ENCODE assay signal across 28 cellular contexts in genomic region chr2:237118731-237119130, GRCh38. TPM values are rescaled to one million over a fixed set of nuclear protein-coding genes. Genes with fewer than 3 reads are reported as not detected.
DNase-seq lines count a peak whose midpoint lies in the region; ATAC-seq and TF ChIP-seq lines count a peak whose summit lies in the region.
"Had no signal": no experiment of that assay in that cellular context is flagged by ENCODE, and none has a peak within 500 bp of the region (broad histone marks: within the 10 kb centered on the region; RNA-seq: fewer than 3 reads in every experiment).

No MANE protein-coding gene starts in this region.

- intact Hi-C loops in esophagus squamous epithelium (cut with DNase I) (no loop called here), gastrocnemius medialis (cut with DNase I; ENCODE audit: low total_unique reads) (no loop called here)

- 63 to 71% methylated on average over 3 to 5 of the region's 5 CpGs for WGBS in esophagus squamous epithelium, 2 donors

- H3K27ac ChIP-seq in esophagus squamous epithelium (peak overlapping the region in 3 of 4 donors; percentile 14 to 59 (median 34)), gastrocnemius medialis (peak overlapping the region; percentile 28 to 58 (median 38))
- H3K27ac ChIP-seq: adrenal gland, brain microvascular endothelial cell, hepatocyte, SJCRH30 had no signal

- H3K4me3 ChIP-seq in esophagus squamous epithelium (no peak overlapping the region), gastrocnemius medialis (no peak overlapping the region)
- H3K4me3 ChIP-seq: adrenal gland, hepatocyte, K562, MG63, SJCRH30, transverse colon had no signal

- no peaks in the 10 kb centered on the region for H3K4me1 Mint-ChIP-seq in T-helper 2 cell treated with Interferon-gamma antibody and Interleukin-4, amounts not matched to agents 5 μg/mL and 100 μg/mL, for 36 hours (ENCODE audit: low read depth)
- H3K4me1 Mint-ChIP-seq: H9, T-cell had no signal

- H3K36me3 Mint-ChIP-seq in T-helper 2 cell treated with Interferon-gamma antibody and Interleukin-4, amounts not matched to agents 5 μg/mL and 100 μg/mL, for 36 hours (ENCODE audit: low read depth), result no peaks in the 10 kb centered on the region
- H3K36me3 Mint-ChIP-seq: naive B cell, T-cell had no signal

- no peaks in the 10 kb centered on the region for H3K27me3 Mint-ChIP-seq in T-helper 2 cell treated with Interferon-gamma antibody and Interleukin-4, amounts not matched to agents 5 μg/mL and 100 μg/mL, for 36 hours (ENCODE audit: low read depth)
- H3K27me3 Mint-ChIP-seq: activated B cell treated with CpG ODN at 0.5 μM for 24 hours; naive B cell; stimulated activated naive CD8-positive, alpha-beta T cell treated with anti-CD3 and anti-CD28 coated beads, Interleukin-15, Interleukin-2, amounts not matched to agents 100 ng/mL and 50 ng/mL, for 24 hours; T-cell had no signal

- H3K27me3 ChIP-seq in esophagus squamous epithelium (no peaks in the 10 kb centered on the region), gastrocnemius medialis (no peaks in the 10 kb centered on the region)
- H3K27me3 ChIP-seq: adrenal gland, brain microvascular endothelial cell, hepatocyte, MG63, SJCRH30, transverse colon had no signal

- TF ChIP-seq POLR2A in esophagus squamous epithelium (IDR thresholded peaks at IDR 0.05) (no peak), gastrocnemius medialis (IDR thresholded peaks at IDR 0.05) (no peak)

- H3K4me3 Mint-ChIP-seq in T-helper 2 cell treated with Interferon-gamma antibody and Interleukin-4, amounts not matched to agents 5 μg/mL and 100 μg/mL, for 36 hours, result no peak overlapping the region
- H3K4me3 Mint-ChIP-seq: activated B cell treated with CpG ODN at 0.5 μM for 24 hours; activated T-cell treated with anti-CD3 and anti-CD28 coated beads, Interleukin-2, amount 50 U/mL, for 72 hours; H9; naive B cell; stimulated activated naive CD8-positive, alpha-beta T cell treated with anti-CD3 and anti-CD28 coated beads, Interleukin-15, Interleukin-2, amounts not matched to agents 100 ng/mL and 50 ng/mL, for 24 hours; T-cell had no signal

- ATAC-seq in gastrocnemius medialis (peak in 1 of 2 donors; percentile 32), GM21360 (IDR thresholded peaks at IDR 0.05; ENCODE audit: unreplicated experiment) (no peak)
- ATAC-seq: activated T-cell treated with anti-CD3 and anti-CD28 coated beads, Interleukin-2, amount 50 U/mL, for 72 hours; K562; Panc1; T-cell had no signal

- H3K9me3 ChIP-seq in esophagus squamous epithelium (no peaks in the 10 kb centered on the region), gastrocnemius medialis (no peaks in the 10 kb centered on the region)
- H3K9me3 ChIP-seq: adrenal gland, MG63, SJCRH30, transverse colon had no signal

- no peaks in the 10 kb centered on the region for H3K9me3 Mint-ChIP-seq in T-helper 2 cell treated with Interferon-gamma antibody and Interleukin-4, amounts not matched to agents 5 μg/mL and 100 μg/mL, for 36 hours
- H3K9me3 Mint-ChIP-seq: activated B cell treated with CpG ODN at 0.5 μM for 24 hours; activated T-cell treated with anti-CD3 and anti-CD28 coated beads, Interleukin-2, amount 50 U/mL, for 72 hours; naive B cell; stimulated activated naive CD8-positive, alpha-beta T cell treated with anti-CD3 and anti-CD28 coated beads, Interleukin-15, Interleukin-2, amounts not matched to agents 100 ng/mL and 50 ng/mL, for 24 hours; T-cell had no signal

- H3K4me1 ChIP-seq in esophagus squamous epithelium (peaks cover 0 to 15% (median 13%) of the 10 kb centered on the region in 3 donors), gastrocnemius medialis (peaks cover 11 to 13% of the 10 kb centered on the region in 2 donors)
- H3K4me1 ChIP-seq: adrenal gland, SJCRH30 had no signal

- in situ Hi-C loops in gastrocnemius medialis (cut with MboI; ENCODE audit: low sequenced_read_pairs in 4 of 4), result no loop called here

- H3K27ac Mint-ChIP-seq in T-helper 2 cell treated with Interferon-gamma antibody and Interleukin-4, amounts not matched to agents 5 μg/mL and 100 μg/mL, for 36 hours, result no peak overlapping the region
- H3K27ac Mint-ChIP-seq: activated B cell treated with CpG ODN at 0.5 μM for 24 hours; activated T-cell treated with anti-CD3 and anti-CD28 coated beads, Interleukin-2, amount 50 U/mL, for 72 hours; H9; naive B cell; progenitor cell of endocrine pancreas; stimulated activated naive CD8-positive, alpha-beta T cell treated with anti-CD3 and anti-CD28 coated beads, Interleukin-15, Interleukin-2, amounts not matched to agents 100 ng/mL and 50 ng/mL, for 24 hours; T-cell had no signal

- TF ChIP-seq CTCF in esophagus squamous epithelium (IDR thresholded peaks at IDR 0.05), result no peak
- TF ChIP-seq CTCF in gastrocnemius medialis (IDR thresholded peaks at IDR 0.05 in 4 of 5, conservative IDR thresholded peaks at IDR 0.05 in 1 of 5), result no peak

- DNase-seq in DMS53 treated with DMSO at 0.1 percent for 48 hours (lab: John Stamatoyannopoulos, UW; ENCODE audit: unreplicated experiment) (peak; percentile 24), NCI-H2029 (lab: John Stamatoyannopoulos, UW) (peak; percentile 36), esophagus squamous epithelium (lab: John Stamatoyannopoulos, UW) (no peak), gastrocnemius medialis (no peak), amygdala (lab: John Stamatoyannopoulos, UW) (no peak)
- no peak for DNase-seq in T-helper 2 cell treated with Interferon-gamma antibody and Interleukin-4, amounts not matched to agents 5 μg/mL and 100 μg/mL, for 36 hours (ENCODE audit: low spot score)
- DNase-seq: activated B cell treated with CpG ODN at 0.5 μM for 24 hours; activated naive CD4-positive, alpha-beta T cell treated with Interleukin-2 at 50 U/mL for 16 hours; activated T-cell treated with anti-CD3 and anti-CD28 coated beads, Interleukin-2, amount 50 U/mL, for 72 hours; adrenal gland; brain microvascular endothelial cell; C1 segment of cervical spinal cord; DND-41; H9; mesendoderm; MG63; naive B cell; NCI-H1436; NCI-H526 treated with DMSO at 0.1 percent for 48 hours; SJCRH30; T-cell; transverse colon had no signal

- H3K36me3 ChIP-seq in esophagus squamous epithelium (no peaks in the 10 kb centered on the region), gastrocnemius medialis (no peaks in the 10 kb centered on the region)
- H3K36me3 ChIP-seq: adrenal gland, brain microvascular endothelial cell, MG63, SJCRH30, transverse colon had no signal

RNA-seq across cellular contexts. Expression of gene COPS8, which starts 33.0 kb away (rescaled TPM):
- total RNA-seq in esophagus squamous epithelium (10 to 100 TPM; 26.9 to 69.0 (median 54.6) TPM), gastrocnemius medialis (100 to 1,000 TPM; 353 to 709 (median 642) TPM)

Comparison
In these comparisons a context has a peak if more than half of its experiments do, and no peak if none do; other contexts are left out.
1. DNase-seq: peak in DMS53 treated with DMSO at 0.1 percent for 48 hours (single experiment) and NCI-H2029 (single experiment); none in esophagus squamous epithelium (single experiment), gastrocnemius medialis (0 of 2), T-helper 2 cell treated with Interferon-gamma antibody and Interleukin-4, amounts not matched to agents 5 μg/mL and 100 μg/mL, for 36 hours (single experiment) and amygdala (0 of 56).
2. RNA of gene COPS8, which starts 33.0 kb away (total RNA-seq): 353 to 709 TPM in gastrocnemius medialis; 26.9 to 69.0 TPM in esophagus squamous epithelium; every median in the first group is over 4 times any median in the second.